In genomic region chr12:51705450-51705849, GRCh38 we compare ENCODE assay signal across 24 cellular contexts.
"Had no signal": no experiment of that assay in that cellular context is flagged by ENCODE, and none has a peak within 500 bp of the region (broad histone marks: within the 10 kb centered on the region; RNA-seq: fewer than 3 reads in every experiment).

No MANE protein-coding gene starts in this region.

- ATAC-seq: activated CD8-positive, alpha-beta memory T cell treated with anti-CD3 and anti-CD28 coated beads, Interleukin-2, amount 10 ng/mL, durations not matched to agents 7 days and 5 days; activated naive CD8-positive, alpha-beta T cell treated with anti-CD3 and anti-CD28 coated beads, Interleukin-2, amount 50 U/mL, for 24 hours; body of pancreas; T-helper 17 cell had no signal

- H3K27ac ChIP-seq: ascending aorta, body of pancreas had no signal

- H3K27ac Mint-ChIP-seq: activated B cell treated with CpG ODN at 0.5 μM for 24 hours; activated CD4-positive, alpha-beta T cell treated with anti-CD3 and anti-CD28 coated beads, Interleukin-2, amount 10 ng/mL, durations not matched to agents 24 days and 14 days; activated CD8-positive, alpha-beta memory T cell treated with anti-CD3 and anti-CD28 coated beads, Interleukin-2, amount 10 ng/mL, durations not matched to agents 7 days and 5 days; activated naive CD4-positive, alpha-beta T cell treated with anti-CD3 and anti-CD28 coated beads, Interleukin-2, amount 50 U/mL, for 24 hours; activated naive CD8-positive, alpha-beta T cell treated with anti-CD3 and anti-CD28 coated beads, Interleukin-2, amount 50 U/mL, for 24 hours; activated T-cell treated with anti-CD3 and anti-CD28 coated beads, Interleukin-2, amount 50 U/mL, for 24 hours; activated T-helper 1 cell treated with anti-CD3 and anti-CD28 coated beads, Interleukin-12 subunit alpha, Interleukin-12 subunit beta, Interleukin-2, Interleukin-4 antibody, amounts not matched to agents 30 ng/mL and 10 ng/mL and 1 ng/mL, durations not matched to agents 14 hours and 24 hours and 36 hours; T-helper 17 cell had no signal

- DNase-seq: activated B cell treated with CpG ODN at 0.5 μM for 24 hours; activated CD4-positive, alpha-beta T cell treated with anti-CD3 and anti-CD28 coated beads for 1 hour; activated CD4-positive, alpha-beta T cell treated with anti-CD3 and anti-CD28 coated beads, Interleukin-2, amount 10 ng/mL, durations not matched to agents 24 days and 14 days; activated CD4-positive, alpha-beta T cell treated with anti-CD3 and anti-CD28 coated beads, Interleukin-2, amount 50 U/mL, for 48 hours; activated CD8-positive, alpha-beta memory T cell treated with anti-CD3 and anti-CD28 coated beads, Interleukin-2, amount 10 ng/mL, durations not matched to agents 7 days and 5 days; activated effector memory CD4-positive, alpha-beta T cell treated with Interleukin-2 at 50 U/mL for 16 hours; activated naive CD4-positive, alpha-beta T cell; activated naive CD8-positive, alpha-beta T cell treated with anti-CD3 and anti-CD28 coated beads, Interleukin-2, amount 50 U/mL, for 24 hours; activated T-cell treated with anti-CD3 and anti-CD28 coated beads, Interleukin-2, amount 50 U/mL, for 24 hours; amniotic stem cell; body of pancreas; Karpas-422; NCI-H146; NCI-H187 treated with DMSO at 0.1 percent for 48 hours; NCI-H2171 treated with DMSO at 0.1 percent for 48 hours; NCI-H345; NCI-H510A; SHP77; T-helper 17 cell; T-helper 9 cell had no signal

- H3K9me3 ChIP-seq: ascending aorta, body of pancreas had no signal

- H3K27me3 ChIP-seq: ascending aorta, body of pancreas had no signal

- H3K4me1 ChIP-seq: ascending aorta had no signal

- H3K4me3 ChIP-seq: ascending aorta, body of pancreas had no signal

- H3K36me3 Mint-ChIP-seq: activated CD8-positive, alpha-beta memory T cell treated with anti-CD3 and anti-CD28 coated beads, Interleukin-2, amount 10 ng/mL, durations not matched to agents 7 days and 5 days; activated naive CD4-positive, alpha-beta T cell treated with anti-CD3 and anti-CD28 coated beads, Interleukin-2, amount 50 U/mL, for 24 hours had no signal

- H3K9me3 Mint-ChIP-seq: activated B cell treated with CpG ODN at 0.5 μM for 24 hours; activated CD4-positive, alpha-beta T cell treated with anti-CD3 and anti-CD28 coated beads, Interleukin-2, amount 10 ng/mL, durations not matched to agents 24 days and 14 days; activated naive CD4-positive, alpha-beta T cell treated with anti-CD3 and anti-CD28 coated beads, Interleukin-2, amount 50 U/mL, for 24 hours; activated naive CD8-positive, alpha-beta T cell treated with anti-CD3 and anti-CD28 coated beads, Interleukin-2, amount 50 U/mL, for 24 hours; activated T-cell treated with anti-CD3 and anti-CD28 coated beads, Interleukin-2, amount 50 U/mL, for 24 hours; activated T-helper 1 cell treated with anti-CD3 and anti-CD28 coated beads, Interleukin-12 subunit alpha, Interleukin-12 subunit beta, Interleukin-2, Interleukin-4 antibody, amounts not matched to agents 30 ng/mL and 10 ng/mL and 1 ng/mL, durations not matched to agents 14 hours and 24 hours and 36 hours; central memory CD8-positive, alpha-beta T cell had no signal

- H3K36me3 ChIP-seq: ascending aorta had no signal
